17 cellular contexts compared by ENCODE assay signal in the genomic region with DNA sequence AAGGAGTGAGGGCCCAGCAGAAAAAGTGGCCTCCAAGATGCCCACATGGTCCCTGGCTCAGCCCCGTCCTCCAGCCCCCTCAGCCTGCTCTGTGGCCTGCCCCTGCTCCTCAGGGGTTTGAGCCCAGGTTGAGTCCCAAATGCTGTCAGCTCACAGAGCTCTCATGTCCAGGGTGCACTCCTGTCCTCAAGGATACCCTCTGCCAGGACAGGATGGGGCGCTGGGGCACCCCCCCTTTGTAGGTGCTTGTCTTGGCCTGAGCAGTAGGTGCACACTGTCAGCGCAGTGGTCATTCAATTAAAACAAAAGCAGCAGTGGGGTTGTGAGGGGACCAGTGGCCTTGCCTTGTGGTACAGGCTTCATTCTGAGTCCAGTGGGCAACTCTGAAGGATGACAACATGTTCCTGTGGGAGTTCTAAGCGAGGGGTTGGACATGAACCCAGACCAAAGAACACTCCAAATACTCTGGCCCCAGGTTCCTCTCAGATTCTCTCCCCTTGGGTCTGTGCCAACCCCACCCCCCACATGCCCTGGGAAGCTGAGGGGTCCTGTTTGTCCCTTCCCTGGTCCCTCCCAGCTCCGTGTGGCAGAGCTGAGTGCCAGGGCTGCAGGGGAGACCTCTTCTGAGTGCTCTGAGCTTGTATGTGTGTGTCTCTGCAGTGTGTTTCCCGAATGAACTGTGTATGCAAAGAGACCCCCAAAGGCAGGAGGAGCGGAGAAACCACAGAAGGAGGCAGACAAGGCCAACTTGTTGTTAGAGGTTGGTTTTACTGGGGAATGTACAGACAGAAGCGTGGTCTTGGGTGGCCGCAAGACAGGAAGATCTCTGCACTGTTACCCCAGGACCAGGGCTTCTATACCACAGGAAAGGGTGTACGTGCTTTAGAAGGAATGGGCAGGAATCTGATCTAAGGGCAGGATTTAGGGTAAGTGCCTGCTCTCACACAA.
DNase-seq lines count a peak whose midpoint lies in the region; ATAC-seq and TF ChIP-seq lines count a peak whose summit lies in the region.
"Had no signal": no experiment of that assay in that cellular context is flagged by ENCODE, and none has a peak within 500 bp of the region (broad histone marks: within the 10 kb centered on the region; RNA-seq: fewer than 3 reads in every experiment).

No MANE protein-coding gene starts in this region.

- DNase-seq in right atrium auricular region (ENCODE audit: low spot score) (peak; percentile 36), left ventricle myocardium inferior (no peak), body of pancreas (no peak), mucosa of gallbladder (ENCODE audit: low spot score) (peak; percentile 9), upper lobe of right lung (peak; percentile 52)
- DNase-seq: ACHN; activated CD4-positive, alpha-beta T cell treated with anti-CD3 and anti-CD28 coated beads for 1 hour; activated naive CD4-positive, alpha-beta T cell treated with Interleukin-2 at 50 U/mL for 16 hours; mammary epithelial cell; NCI-H1092; NCI-H2107; SHP77 treated with DMSO at 0.1 percent for 48 hours; T-helper 17 cell had no signal

- no peak for TF ChIP-seq POLR2A in body of pancreas (IDR thresholded peaks at IDR 0.05)

- H3K27ac ChIP-seq in right atrium auricular region (no peak overlapping the region), left ventricle myocardium inferior (replicated peaks) (no peak overlapping the region), body of pancreas (no peak overlapping the region), upper lobe of right lung (no peak overlapping the region)
- H3K27ac ChIP-seq: right lobe of liver had no signal

- 78 to 91% methylated on average over 9 to 10 of the region's 10 CpGs for WGBS in body of pancreas, 2 donors

- H3K9me3 ChIP-seq in right atrium auricular region = peaks cover 3 to 14% of the 10 kb centered on the region in 2 donors
- H3K9me3 ChIP-seq in left ventricle myocardium inferior (replicated peaks) = peaks cover 15% of the 10 kb centered on the region
- peaks cover 0 to 13% (median 0%) of the 10 kb centered on the region in 3 donors for H3K9me3 ChIP-seq in body of pancreas
- peaks cover 6% of the 10 kb centered on the region for H3K9me3 ChIP-seq in upper lobe of right lung

- H3K36me3 ChIP-seq in right atrium auricular region (no peaks in the 10 kb centered on the region), left ventricle myocardium inferior (no peaks in the 10 kb centered on the region), body of pancreas (replicated peaks in 1 of 2; ENCODE audit: insufficient read depth in 1 of 2, low read depth in 2 of 2) (no peaks in the 10 kb centered on the region), upper lobe of right lung (no peaks in the 10 kb centered on the region)
- H3K36me3 ChIP-seq: right lobe of liver had no signal

- H3K27me3 ChIP-seq in right atrium auricular region (no peaks in the 10 kb centered on the region), left ventricle myocardium inferior (ENCODE audit: low read depth) (peaks cover 9% of the 10 kb centered on the region), body of pancreas (no peaks in the 10 kb centered on the region), upper lobe of right lung (no peaks in the 10 kb centered on the region)
- H3K27me3 ChIP-seq: right lobe of liver had no signal

- H3K4me3 ChIP-seq in right atrium auricular region (no peak overlapping the region), left ventricle myocardium inferior (no peak overlapping the region), body of pancreas (no peak overlapping the region), upper lobe of right lung (no peak overlapping the region)
- H3K4me3 ChIP-seq: right lobe of liver had no signal

- peaks cover 0 to 20% of the 10 kb centered on the region in 2 donors for H3K4me1 ChIP-seq in right atrium auricular region
- peaks cover 23% of the 10 kb centered on the region for H3K4me1 ChIP-seq in left ventricle myocardium inferior
- H3K4me1 ChIP-seq in body of pancreas = no peaks in the 10 kb centered on the region
- H3K4me1 ChIP-seq in upper lobe of right lung = peaks cover 12% of the 10 kb centered on the region
- H3K4me1 ChIP-seq: right lobe of liver had no signal

- ATAC-seq in body of pancreas = peak; percentile 12
- ATAC-seq in upper lobe of right lung = no peak
- no peak for ATAC-seq in GM19351 (IDR thresholded peaks at IDR 0.05; ENCODE audit: unreplicated experiment)
- no peak for ATAC-seq in HG02759 (IDR thresholded peaks at IDR 0.05; ENCODE audit: unreplicated experiment)
- ATAC-seq in HG02938 (IDR thresholded peaks at IDR 0.05; ENCODE audit: unreplicated experiment) = no peak
- ATAC-seq: T-helper 17 cell had no signal

- intact Hi-C loops in left ventricle myocardium inferior (cut with micrococcal nuclease) = no loop called here
- intact Hi-C loops in body of pancreas (cut with DNase I) = no loop called here
- intact Hi-C loops in upper lobe of right lung (cut with DNase I) = no loop called here

- no peak for TF ChIP-seq CTCF in right atrium auricular region (IDR thresholded peaks at IDR 0.05)
- no peak for TF ChIP-seq CTCF in left ventricle myocardium inferior (IDR thresholded peaks at IDR 0.05; ENCODE audit: borderline replicate concordance)
- TF ChIP-seq CTCF in body of pancreas (IDR thresholded peaks at IDR 0.05) = no peak
- no peak for TF ChIP-seq CTCF in upper lobe of right lung (IDR thresholded peaks at IDR 0.05)

Comparison
In these comparisons a context has a peak if more than half of its experiments do, and no peak if none do; other contexts are left out.
1. DNase-seq: peak in right atrium auricular region (single experiment), mucosa of gallbladder (single experiment) and upper lobe of right lung (single experiment); none in left ventricle myocardium inferior (single experiment) and body of pancreas (0 of 4).